In the genomic region with DNA sequence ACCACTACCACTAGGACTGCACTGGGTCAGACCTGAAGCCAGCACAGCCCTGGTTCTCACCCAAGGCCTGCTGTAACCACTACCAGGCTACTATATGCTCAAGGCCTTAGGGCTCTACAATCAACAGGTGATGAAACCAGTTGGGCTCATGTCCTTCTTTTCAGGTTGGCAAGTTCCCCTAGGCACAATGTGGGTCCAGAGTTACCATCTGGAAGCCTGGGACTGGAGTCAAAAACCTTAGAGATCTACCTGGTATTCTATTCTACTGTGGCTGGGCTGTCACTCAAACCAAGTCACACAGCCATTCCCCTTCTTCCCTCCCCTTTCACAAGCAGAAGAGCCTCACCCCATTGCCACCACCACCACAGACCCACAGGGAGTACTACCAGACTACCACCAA, we compare ENCODE assay signal across 21 cellular contexts.
DNase-seq lines count a peak whose midpoint lies in the region; ATAC-seq and TF ChIP-seq lines count a peak whose summit lies in the region.
"Had no signal": no experiment of that assay in that cellular context is flagged by ENCODE, and none has a peak within 500 bp of the region (broad histone marks: within the 10 kb centered on the region; RNA-seq: fewer than 3 reads in every experiment).

No MANE protein-coding gene starts in this region.

- H4K8ac ChIP-seq in neuronal stem cell (ENCODE audit: low read depth, low read length): no peak overlapping the region

- TF ChIP-seq CTCF in neural crest cell (conservative IDR thresholded peaks at IDR 0.05): no peak
- TF ChIP-seq CTCF in smooth muscle cell (IDR thresholded peaks at IDR 0.05; ENCODE audit: borderline replicate concordance, insufficient read depth, poor library complexity, severe bottlenecking): no peak

- H3K27me3 ChIP-seq in neuronal stem cell (ENCODE audit: control insufficient read depth in 3 of 3, insufficient read depth in 3 of 3, low read depth in 1 of 3, low read length in 3 of 3): no peaks in the 10 kb centered on the region
- H3K27me3 ChIP-seq in smooth muscle cell (ENCODE audit: low read depth): no peaks in the 10 kb centered on the region
- no peaks in the 10 kb centered on the region for H3K27me3 ChIP-seq in MG63
- H3K27me3 ChIP-seq: BLaER1 treated with 17β-estradiol and CSF1 and Interleukin-3, amounts not matched to agents 10 nM and 100 nM had no signal

- peaks cover 16% of the 10 kb centered on the region for H3K9me3 Mint-ChIP-seq in neural crest cell

- H3K4me3 ChIP-seq in neuronal stem cell (ENCODE audit: low read length in 2 of 2) (no peak overlapping the region), smooth muscle cell (no peak overlapping the region), MG63 (no peak overlapping the region)
- H3K4me3 ChIP-seq: BLaER1 treated with 17β-estradiol and CSF1 and Interleukin-3, amounts not matched to agents 10 nM and 100 nM; GM12878 had no signal

- H3K27me3 Mint-ChIP-seq in neural crest cell (ENCODE audit: low read depth): no peaks in the 10 kb centered on the region

- H2AFZ ChIP-seq in neuronal stem cell (ENCODE audit: low read length): no peak overlapping the region
- no peak overlapping the region for H2AFZ ChIP-seq in smooth muscle cell (ENCODE audit: low read depth)

- H3K4me1 Mint-ChIP-seq in neural crest cell: no peaks in the 10 kb centered on the region
- H3K4me1 Mint-ChIP-seq: B cell had no signal

- no peaks in the 10 kb centered on the region for H3K4me1 ChIP-seq in neuronal stem cell (ENCODE audit: control insufficient read depth in 2 of 2, insufficient read depth in 1 of 2, low read depth in 1 of 2, low read length in 2 of 2)
- H3K4me1 ChIP-seq in smooth muscle cell (ENCODE audit: low read depth): no peaks in the 10 kb centered on the region
- H3K4me1 ChIP-seq: BLaER1 treated with 17β-estradiol and CSF1 and Interleukin-3, amounts not matched to agents 10 nM and 100 nM; Caco-2 had no signal

- H3K4me2 ChIP-seq in neuronal stem cell (ENCODE audit: insufficient read depth, low read length, poor library complexity, severe bottlenecking) (no peak overlapping the region), smooth muscle cell (no peak overlapping the region)
- H3K4me2 ChIP-seq: BLaER1 treated with 17β-estradiol and CSF1 and Interleukin-3, amounts not matched to agents 10 nM and 100 nM had no signal

- no peak for ATAC-seq in HG02571 (IDR thresholded peaks at IDR 0.05; ENCODE audit: unreplicated experiment)
- ATAC-seq: CD8-positive, alpha-beta T cell; GM12878 had no signal

- no peak overlapping the region for H3K23ac ChIP-seq in neuronal stem cell (ENCODE audit: low read depth, low read length, poor library complexity)

- H2BK5ac ChIP-seq in neuronal stem cell (ENCODE audit: low read length): no peak overlapping the region

- peaks cover 22% of the 10 kb centered on the region for H3K36me3 Mint-ChIP-seq in neural crest cell (ENCODE audit: low read depth)

- H2AK5ac ChIP-seq in neuronal stem cell (ENCODE audit: low read depth, low read length): no peak overlapping the region

- H3K36me3 ChIP-seq in neuronal stem cell (replicated peaks in 1 of 2; ENCODE audit: control insufficient read depth in 2 of 2, insufficient read depth in 2 of 2, low read length in 2 of 2): no peaks in the 10 kb centered on the region
- no peaks in the 10 kb centered on the region for H3K36me3 ChIP-seq in smooth muscle cell (ENCODE audit: low read depth)
- H3K36me3 ChIP-seq in MG63: no peaks in the 10 kb centered on the region
- H3K36me3 ChIP-seq: BLaER1 treated with 17β-estradiol and CSF1 and Interleukin-3, amounts not matched to agents 10 nM and 100 nM had no signal

- H4K20me1 ChIP-seq in smooth muscle cell (ENCODE audit: low read depth): no peaks in the 10 kb centered on the region
- H4K20me1 ChIP-seq: BLaER1 treated with 17β-estradiol and CSF1 and Interleukin-3, amounts not matched to agents 10 nM and 100 nM had no signal

- H3K27ac ChIP-seq in neuronal stem cell (replicated peaks; ENCODE audit: low read length) (no peak overlapping the region), smooth muscle cell (ENCODE audit: low read depth) (no peak overlapping the region)
- H3K27ac ChIP-seq: BLaER1 treated with 17β-estradiol and CSF1 and Interleukin-3, amounts not matched to agents 10 nM and 100 nM; C4-2B had no signal

- no peaks in the 10 kb centered on the region for H3F3A ChIP-seq in smooth muscle cell (ENCODE audit: low read depth)

- no peak overlapping the region for H3K4ac ChIP-seq in neuronal stem cell (ENCODE audit: low read length)

- no peak overlapping the region for H3K18ac ChIP-seq in neuronal stem cell (ENCODE audit: low read length)

- no peak overlapping the region for H3K14ac ChIP-seq in neuronal stem cell (ENCODE audit: low read length)

- no peak overlapping the region for H2BK12ac ChIP-seq in neuronal stem cell (ENCODE audit: low read length)

- H2BK120ac ChIP-seq in neuronal stem cell (ENCODE audit: low read depth, low read length): no peak overlapping the region

- H3K79me1 ChIP-seq in neuronal stem cell (ENCODE audit: low read depth, low read length): no peaks in the 10 kb centered on the region

- no peak overlapping the region for H3K4me3 Mint-ChIP-seq in neural crest cell
- H3K4me3 Mint-ChIP-seq: B cell; CD4-positive, alpha-beta T cell; CD8-positive, alpha-beta T cell had no signal

- H2BK15ac ChIP-seq in neuronal stem cell (ENCODE audit: low read length): no peak overlapping the region

- H4K91ac ChIP-seq in neuronal stem cell (ENCODE audit: low read depth, low read length, poor library complexity): peak overlapping the region; percentile 43

- H3K9me3 ChIP-seq in neuronal stem cell (replicated peaks in 1 of 2; ENCODE audit: control insufficient read depth in 2 of 2, insufficient read depth in 1 of 2, low read depth in 1 of 2, low read length in 2 of 2) (peaks cover 0 to 6% of the 10 kb centered on the region in 2 donors), smooth muscle cell (replicated peaks; ENCODE audit: low read depth) (no peaks in the 10 kb centered on the region), MG63 (no peaks in the 10 kb centered on the region)
- H3K9me3 ChIP-seq: Caco-2 had no signal

- no peak overlapping the region for H3K9ac ChIP-seq in neuronal stem cell (ENCODE audit: low read depth, low read length, poor library complexity)
- H3K9ac ChIP-seq in smooth muscle cell (ENCODE audit: low read depth): no peak overlapping the region
- H3K9ac ChIP-seq: BLaER1 treated with 17β-estradiol and CSF1 and Interleukin-3, amounts not matched to agents 10 nM and 100 nM had no signal

- no peaks in the 10 kb centered on the region for H3K79me2 ChIP-seq in smooth muscle cell (ENCODE audit: low read depth)

- DNase-seq in cerebellar cortex (ENCODE audit: low spot score) (peak; percentile 87), cerebellum (ENCODE audit: low spot score) (peak; percentile 65), neural crest cell (ENCODE audit: low read depth, low spot score) (no peak), neuronal stem cell (ENCODE audit: low spot score) (no peak), smooth muscle cell (lab: John Stamatoyannopoulos, UW; ENCODE audit: unreplicated experiment) (no peak), NCI-H524 treated with DMSO at 0.1 percent for 48 hours (lab: John Stamatoyannopoulos, UW) (no peak), MG63 (no peak)
- DNase-seq: 8988T; ACHN; AML-193; Caco-2; Calu3; CD4-positive, alpha-beta T cell; CD8-positive, alpha-beta T cell; DMS79 treated with DMSO at 0.1 percent for 48 hours; GDM1 had no signal

- peak overlapping the region; percentile 43 for H3K27ac Mint-ChIP-seq in neural crest cell (ENCODE audit: unreplicated experiment)
- H3K27ac Mint-ChIP-seq: B cell; CD4-positive, alpha-beta T cell; CD8-positive, alpha-beta T cell had no signal

Comparison
In these comparisons a context has a peak if more than half of its experiments do, and no peak if none do; other contexts are left out.
1. DNase-seq: peak in cerebellar cortex (single experiment) and cerebellum (single experiment); none in neural crest cell (single experiment), neuronal stem cell (single experiment), smooth muscle cell (single experiment), NCI-H524 treated with DMSO at 0.1 percent for 48 hours (single experiment) and MG63 (single experiment).